1 cellular context compared by ENCODE assay signal in genomic region chr10:101709359-101710063, GRCh38.
TF ChIP-seq lines count a peak whose summit lies in the region.

No MANE protein-coding gene starts in this region.

TF ChIP-seq in HepG2, 621 proteins besides CTCF, POLR2A, EP300 and RAD21:
- TF ChIP-seq SMYD3 (CRISPR knock-in tag; IDR thresholded peaks at IDR 0.05) (no peak), ZZZ3 (CRISPR knock-in tag; IDR thresholded peaks at IDR 0.05; ENCODE audit: borderline replicate concordance) (no peak), TMF1 (CRISPR knock-in tag; IDR thresholded peaks at IDR 0.05; ENCODE audit: low read depth) (no peak), MEIS1 (CRISPR knock-in tag; IDR thresholded peaks at IDR 0.05; ENCODE audit: borderline replicate concordance) (no peak), MYPOP (CRISPR knock-in tag; IDR thresholded peaks at IDR 0.05) (no peak), SALL1 (CRISPR knock-in tag; IDR thresholded peaks at IDR 0.05) (no peak), MAFK (conservative IDR thresholded peaks at IDR 0.05 in 1 of 2, IDR thresholded peaks at IDR 0.05 in 1 of 2; ENCODE audit: low read length in 2 of 2) (no peak), CHCHD3 (CRISPR knock-in tag; IDR thresholded peaks at IDR 0.05) (no peak), ZNF331 (CRISPR knock-in tag; IDR thresholded peaks at IDR 0.05) (no peak), THAP9 (CRISPR knock-in tag; IDR thresholded peaks at IDR 0.05; ENCODE audit: borderline replicate concordance) (no peak), PRPF4 (IDR thresholded peaks at IDR 0.05; ENCODE audit: low read depth, low read length, poor library complexity, severe bottlenecking) (no peak), USF2 (IDR thresholded peaks at IDR 0.05; ENCODE audit: low read depth, low read length) (no peak), USF2 (CRISPR knock-in tag; IDR thresholded peaks at IDR 0.05; ENCODE audit: borderline replicate concordance) (no peak), THAP11 (CRISPR knock-in tag; IDR thresholded peaks at IDR 0.05) (no peak), ZNF333 (CRISPR knock-in tag; IDR thresholded peaks at IDR 0.05; ENCODE audit: borderline replicate concordance) (no peak), KAT7 (CRISPR knock-in tag; IDR thresholded peaks at IDR 0.05; ENCODE audit: borderline replicate concordance) (no peak), ZFY (CRISPR knock-in tag; IDR thresholded peaks at IDR 0.05) (no peak), SMAD1 (CRISPR knock-in tag; IDR thresholded peaks at IDR 0.05; ENCODE audit: borderline replicate concordance, low read depth) (no peak), RFX1 (IDR thresholded peaks at IDR 0.05) (no peak), TBX3 (IDR thresholded peaks at IDR 0.05; ENCODE audit: borderline replicate concordance) (no peak)
